14 cellular contexts compared by ENCODE assay signal in genomic region chr3:30299674-30300423, GRCh38.
DNase-seq lines count a peak whose midpoint lies in the region; FAIRE-seq and TF ChIP-seq lines count a peak whose summit lies in the region.
"Had no signal": no experiment of that assay in that cellular context is flagged by ENCODE, and none has a peak within 500 bp of the region (broad histone marks: within the 10 kb centered on the region; RNA-seq: fewer than 3 reads in every experiment).

No MANE protein-coding gene starts in this region.

- DNase-seq in DMS53 (lab: John Stamatoyannopoulos, UW) (peak; percentile 7), DMS53 treated with DMSO at 0.1 percent for 48 hours (lab: John Stamatoyannopoulos, UW; ENCODE audit: unreplicated experiment) (no peak), astrocyte of the spinal cord (ENCODE audit: low read depth, low spot score) (peak; percentile 52), iris pigment epithelial cell (ENCODE audit: low read depth) (peak; percentile 58), urothelium cell line (ENCODE audit: low spot score) (peak; percentile 40), D341Med (ENCODE audit: low spot score) (no peak), DMS153 (lab: John Stamatoyannopoulos, UW) (no peak), NCI-H524 (lab: John Stamatoyannopoulos, UW) (no peak)
- DNase-seq: C1 segment of cervical spinal cord, NCI-H146, NCI-H345, NCI-H774, SHP77 had no signal

- no peak overlapping the region for H3K4me3 ChIP-seq in astrocyte of the spinal cord (ENCODE audit: low read depth, low read length)

- in situ Hi-C loops in astrocyte of the spinal cord (cut with HindIII; ENCODE audit: low sequenced_read_pairs): no loop called here

- FAIRE-seq in urothelium cell line (lab: Jason Lieb, UNC): no peak
- FAIRE-seq: GM12891 had no signal

- TF ChIP-seq CTCF in astrocyte of the spinal cord (IDR thresholded peaks at IDR 0.05; ENCODE audit: low read depth, low read length): no peak

Comparison
In these comparisons a context has a peak if more than half of its experiments do, and no peak if none do; other contexts are left out.
1. DNase-seq: peak in DMS53 (single experiment), astrocyte of the spinal cord (single experiment), iris pigment epithelial cell (single experiment) and urothelium cell line (single experiment); none in DMS53 treated with DMSO at 0.1 percent for 48 hours (single experiment), D341Med (single experiment), DMS153 (single experiment) and NCI-H524 (0 of 2).